Comparison of ENCODE assay signal across 12 cellular contexts in genomic region chr15:58357529-58358476, GRCh38.
A peak's percentile ranks its signal among the peaks of the same experiment; 100 is the strongest.
DNase-seq lines count a peak whose midpoint lies in the region; ATAC-seq and TF ChIP-seq lines count a peak whose summit lies in the region.
"Had no signal": no experiment of that assay in that cellular context is flagged by ENCODE, and none has a peak within 500 bp of the region (broad histone marks: within the 10 kb centered on the region; RNA-seq: fewer than 3 reads in every experiment).

No MANE protein-coding gene starts in this region.

- H3K27ac ChIP-seq in brain microvascular endothelial cell, result no peak overlapping the region
- H3K27ac ChIP-seq: thoracic aorta had no signal

- ATAC-seq in SK-N-SH treated with all-trans-retinoic acid at 6 μM for 48 hours, result no peak

- no peaks in the 10 kb centered on the region for H3K9me3 Mint-ChIP-seq in T-helper 2 cell treated with Interferon-gamma antibody and Interleukin-4, amounts not matched to agents 5 μg/mL and 100 μg/mL, for 36 hours
- peaks cover 3% of the 10 kb centered on the region for H3K9me3 Mint-ChIP-seq in nephron progenitor cell
- H3K9me3 Mint-ChIP-seq: naive B cell had no signal

- no peak overlapping the region for H3K4me3 Mint-ChIP-seq in T-helper 2 cell treated with Interferon-gamma antibody and Interleukin-4, amounts not matched to agents 5 μg/mL and 100 μg/mL, for 36 hours
- no peak overlapping the region for H3K4me3 Mint-ChIP-seq in nephron progenitor cell
- H3K4me3 Mint-ChIP-seq: naive B cell had no signal

- H3K27me3 ChIP-seq in brain microvascular endothelial cell (replicated peaks), result no peaks in the 10 kb centered on the region

- peak overlapping the region; percentile 22 for H3K27ac Mint-ChIP-seq in T-helper 2 cell treated with Interferon-gamma antibody and Interleukin-4, amounts not matched to agents 5 μg/mL and 100 μg/mL, for 36 hours
- H3K27ac Mint-ChIP-seq in nephron progenitor cell, result peak overlapping the region; percentile 22

- TF ChIP-seq CTCF in brain microvascular endothelial cell (IDR thresholded peaks at IDR 0.05; ENCODE audit: low read depth, low read length, missing control alignments) (no peak), nephron progenitor cell (IDR thresholded peaks at IDR 0.05) (no peak)

- peaks cover 12% of the 10 kb centered on the region for H3K4me1 Mint-ChIP-seq in T-helper 2 cell treated with Interferon-gamma antibody and Interleukin-4, amounts not matched to agents 5 μg/mL and 100 μg/mL, for 36 hours (ENCODE audit: low read depth)
- H3K4me1 Mint-ChIP-seq in nephron progenitor cell, result peaks cover 79% of the 10 kb centered on the region
- H3K4me1 Mint-ChIP-seq: naive B cell had no signal

- H3K36me3 Mint-ChIP-seq in T-helper 2 cell treated with Interferon-gamma antibody and Interleukin-4, amounts not matched to agents 5 μg/mL and 100 μg/mL, for 36 hours (ENCODE audit: low read depth), result no peaks in the 10 kb centered on the region
- no peaks in the 10 kb centered on the region for H3K36me3 Mint-ChIP-seq in nephron progenitor cell (ENCODE audit: low read depth)
- H3K36me3 Mint-ChIP-seq: naive B cell had no signal

- in situ Hi-C loops in brain microvascular endothelial cell (cut with HindIII; ENCODE audit: low pct_ligation_motif_present, low sequenced_read_pairs), result no loop called here

- H3K4me3 ChIP-seq in brain microvascular endothelial cell (ENCODE audit: low read depth, low read length), result no peak overlapping the region
- H3K4me3 ChIP-seq: thoracic aorta had no signal

- DNase-seq in ELR (ENCODE audit: low read depth) (peak; percentile 30), brain microvascular endothelial cell (peak; percentile 23), nephron progenitor cell (no peak), NAMALWA (ENCODE audit: low spot score) (no peak), DMS79 (lab: John Stamatoyannopoulos, UW) (no peak), NCI-H1436 treated with DMSO at 0.1 percent for 48 hours (lab: John Stamatoyannopoulos, UW) (no peak)
- DNase-seq in T-helper 2 cell treated with Interferon-gamma antibody and Interleukin-4, amounts not matched to agents 5 μg/mL and 100 μg/mL, for 36 hours (ENCODE audit: low spot score), result peak; percentile 33
- DNase-seq: Calu3, naive B cell, NCI-H1048 had no signal

- H3K36me3 ChIP-seq in brain microvascular endothelial cell (replicated peaks), result no peaks in the 10 kb centered on the region
- H3K36me3 ChIP-seq: thoracic aorta had no signal

- no peaks in the 10 kb centered on the region for H3K27me3 Mint-ChIP-seq in T-helper 2 cell treated with Interferon-gamma antibody and Interleukin-4, amounts not matched to agents 5 μg/mL and 100 μg/mL, for 36 hours (ENCODE audit: low read depth)
- peaks cover 3% of the 10 kb centered on the region for H3K27me3 Mint-ChIP-seq in nephron progenitor cell (ENCODE audit: low read depth, poor library complexity)

TF ChIP-seq in SK-N-SH treated with all-trans-retinoic acid at 6 μM for 48 hours, 23 proteins besides CTCF, POLR2A, EP300 and RAD21:
- TF ChIP-seq ISL1 (CRISPR knock-in tag; IDR thresholded peaks at IDR 0.05), result no peak
- no peak for TF ChIP-seq CSRNP3 (CRISPR knock-in tag; IDR thresholded peaks at IDR 0.05)
TF ChIP-seq in SK-N-SH treated with all-trans-retinoic acid at 6 μM for 48 hours: peak in this region for 0.

Comparison
In these comparisons a context has a peak if more than half of its experiments do, and no peak if none do; other contexts are left out.
1. DNase-seq: peak in ELR (single experiment), T-helper 2 cell treated with Interferon-gamma antibody and Interleukin-4, amounts not matched to agents 5 μg/mL and 100 μg/mL, for 36 hours (single experiment) and brain microvascular endothelial cell (single experiment); none in nephron progenitor cell (single experiment), NAMALWA (single experiment), DMS79 (single experiment) and NCI-H1436 treated with DMSO at 0.1 percent for 48 hours (single experiment).